Comparison of ENCODE assay signal across 8 cellular contexts in genomic region chr1:30783244-30783915, GRCh38. TPM values are rescaled to one million over a fixed set of nuclear protein-coding genes. Genes with fewer than 3 reads are reported as not detected.
DNase-seq lines count a peak whose midpoint lies in the region; ATAC-seq and TF ChIP-seq lines count a peak whose summit lies in the region.

No MANE protein-coding gene starts in this region.

- intact Hi-C loops in left ventricle myocardium inferior (cut with micrococcal nuclease): no loop called here

- H2AFZ ChIP-seq in GM23248 (peak overlapping the region; percentile 84; the same call in 1 of the 2 replicates), osteoblast (ENCODE audit: low read length) (no peak overlapping the region)

- no peak overlapping the region for H3K4me2 ChIP-seq in GM23248 (ENCODE audit: unreplicated experiment)
- no peak overlapping the region for H3K4me2 ChIP-seq in osteoblast (ENCODE audit: insufficient read depth, low read length)

- no peak for ATAC-seq in GM21786 (IDR thresholded peaks at IDR 0.05; ENCODE audit: unreplicated experiment)
- ATAC-seq in activated CD4-positive, CD25-positive, alpha-beta regulatory T cell treated with anti-CD3 and anti-CD28 coated beads, Interleukin-2, amount 50 U/mL, for 24 hours: no peak

- DNase-seq in GM23248 (no peak), NOMO-1 treated with dmso at 0.1 percent for 144 hours (lab: John Stamatoyannopoulos, UW; ENCODE audit: unreplicated experiment) (peak; percentile 74), left ventricle myocardium inferior (peak; percentile 58), osteoblast (ENCODE audit: insufficient read length, low spot score, missing footprints) (peak; percentile 55), KG1 (lab: John Stamatoyannopoulos, UW) (no peak), DMS79 treated with DMSO at 0.1 percent for 48 hours (lab: John Stamatoyannopoulos, UW) (no peak)

- H3K4me1 ChIP-seq in GM23248 (ENCODE audit: insufficient read depth) (no peaks in the 10 kb centered on the region), left ventricle myocardium inferior (peaks cover 24% of the 10 kb centered on the region), osteoblast (ENCODE audit: insufficient read depth, low read length) (peaks cover 10% of the 10 kb centered on the region)

- no peak for TF ChIP-seq CTCF in left ventricle myocardium inferior (IDR thresholded peaks at IDR 0.05; ENCODE audit: borderline replicate concordance)
- no peak for TF ChIP-seq CTCF in osteoblast (IDR thresholded peaks at IDR 0.05; ENCODE audit: extremely low read depth, low read depth, low read length)

- no peak overlapping the region for H3K9ac ChIP-seq in GM23248

- no peaks in the 10 kb centered on the region for H3K9me3 ChIP-seq in GM23248 (ENCODE audit: low read depth)
- H3K9me3 ChIP-seq in left ventricle myocardium inferior (replicated peaks): no peaks in the 10 kb centered on the region
- no peaks in the 10 kb centered on the region for H3K9me3 ChIP-seq in osteoblast (ENCODE audit: low read depth, low read length)

- H4K20me1 ChIP-seq in GM23248 (ENCODE audit: insufficient read depth) (no peaks in the 10 kb centered on the region), osteoblast (ENCODE audit: insufficient read depth, low read length) (no peaks in the 10 kb centered on the region)

- H3K9me2 ChIP-seq in GM23248 (ENCODE audit: insufficient read depth): no peaks in the 10 kb centered on the region

- WGBS in GM23248 (ENCODE audit: low coverage in 1 of 2, low lambda C conversion rate in 2 of 2, missing lambda C conversion rate in 2 of 2), 2 experiments: 63 to 69% methylated on average over 17 of the region's 17 CpGs

- no peaks in the 10 kb centered on the region for H3K79me2 ChIP-seq in GM23248 (ENCODE audit: insufficient read depth)
- H3K79me2 ChIP-seq in osteoblast (ENCODE audit: insufficient read depth, low read length): no peaks in the 10 kb centered on the region

- no peak overlapping the region for H3K27ac ChIP-seq in GM23248
- no peak overlapping the region for H3K27ac ChIP-seq in left ventricle myocardium inferior (replicated peaks)
- no peak overlapping the region for H3K27ac ChIP-seq in osteoblast (ENCODE audit: low read depth, low read length)

- H3F3A ChIP-seq in GM23248 (ENCODE audit: insufficient read depth): no peaks in the 10 kb centered on the region

- H3K4me3 ChIP-seq in GM23248: no peak overlapping the region
- H3K4me3 ChIP-seq in left ventricle myocardium inferior: no peak overlapping the region
- H3K4me3 ChIP-seq in osteoblast (ENCODE audit: insufficient read depth, low read length): no peak overlapping the region

- H3K36me3 ChIP-seq in GM23248 (ENCODE audit: low read depth): no peaks in the 10 kb centered on the region
- H3K36me3 ChIP-seq in left ventricle myocardium inferior: no peaks in the 10 kb centered on the region
- no peaks in the 10 kb centered on the region for H3K36me3 ChIP-seq in osteoblast (ENCODE audit: insufficient read depth, low read length)

- in situ Hi-C loops in GM23248 (cut with MboI): no loop called here

- H3K27me3 ChIP-seq in GM23248 (replicated peaks; ENCODE audit: insufficient read depth) (0 out of 2 replicates have a peak, but pooled peaks cover 2% of the 10 kb centered on the region), left ventricle myocardium inferior (ENCODE audit: low read depth) (peaks cover 12% of the 10 kb centered on the region), osteoblast (ENCODE audit: insufficient read depth, low read length) (peaks cover 8% of the 10 kb centered on the region)

RNA-seq across cellular contexts. Expression of gene LAPTM5, which starts 25.8 kb away (rescaled TPM):
- total RNA-seq in GM23248 (2014; rRNA removed; shearing (Covaris generic)): not detected in 2 replicates
- 0.36 and 0.74 TPM in 2 replicates for polyA plus RNA-seq in GM23248 (2016; fragmentation: Nextera tagmentation; extraction: Ambion mirVana)
- total RNA-seq in left ventricle myocardium inferior (18.8 TPM), osteoblast (0.72 and 1.8 TPM in 2 replicates)

RNA-seq across cellular contexts. Expression of gene MATN1, which starts 60.0 kb away (rescaled TPM):
- total RNA-seq in GM23248 (2014; rRNA removed; shearing (Covaris generic)): 0.32 TPM in 1 of 2 replicates, not detected in the other
- polyA plus RNA-seq in GM23248 (2016; fragmentation: Nextera tagmentation; extraction: Ambion mirVana): 0.11 TPM in 1 of 2 replicates, not detected in the other
- total RNA-seq in left ventricle myocardium inferior (not detected), osteoblast (under 0.01 TPM in 1 of 2 replicates, not detected in the other)

Comparison
In these comparisons a context has a peak if more than half of its experiments do, and no peak if none do; other contexts are left out.
1. DNase-seq: peak in NOMO-1 treated with dmso at 0.1 percent for 144 hours (single experiment), left ventricle myocardium inferior (single experiment) and osteoblast (single experiment); none in GM23248 (single experiment), KG1 (single experiment) and DMS79 treated with DMSO at 0.1 percent for 48 hours (single experiment).